Comparison of ENCODE assay signal across 13 cellular contexts in genomic region chr7:123024989-123025758, GRCh38.
A peak's percentile ranks its signal among the peaks of the same experiment; 100 is the strongest.
DNase-seq lines count a peak whose midpoint lies in the region; ATAC-seq and TF ChIP-seq lines count a peak whose summit lies in the region.
"Had no signal": no experiment of that assay in that cellular context is flagged by ENCODE, and none has a peak within 500 bp of the region (broad histone marks: within the 10 kb centered on the region; RNA-seq: fewer than 3 reads in every experiment).

No MANE protein-coding gene starts in this region.

- H3K4me1 ChIP-seq in adipocyte (ENCODE audit: control insufficient read depth, insufficient read depth, low read length) = peaks cover 8% of the 10 kb centered on the region

- TF ChIP-seq CTCF in fibroblast of pulmonary artery (IDR thresholded peaks at IDR 0.05; ENCODE audit: low read length, missing control alignments) = no peak
- no peak for TF ChIP-seq CTCF in retinal pigment epithelial cell (conservative IDR thresholded peaks at IDR 0.05; ENCODE audit: low read depth, low read length)

- no peak for ATAC-seq in HG02840 (IDR thresholded peaks at IDR 0.05; ENCODE audit: low FRiP score, unreplicated experiment)
- ATAC-seq: natural killer cell treated with Interleukin-12 subunit alpha and Interleukin-12 subunit beta and Interleukin-15 and Interleukin-18, amount 100 ng/mL, for 72 hours had no signal

- no peak overlapping the region for H3K4me3 ChIP-seq in adipocyte (ENCODE audit: low read length)
- no peak overlapping the region for H3K4me3 ChIP-seq in fibroblast of pulmonary artery (replicated peaks; ENCODE audit: low read depth, low read length)
- no peak overlapping the region for H3K4me3 ChIP-seq in retinal pigment epithelial cell (ENCODE audit: low read length)
- H3K4me3 ChIP-seq: lung had no signal

- no peak overlapping the region for H3K9ac ChIP-seq in adipocyte (ENCODE audit: low read length)
- H3K9ac ChIP-seq: KMS-11 had no signal

- H3K27me3 ChIP-seq in adipocyte (replicated peaks; ENCODE audit: control insufficient read depth, insufficient read depth, low read length) = no peaks in the 10 kb centered on the region

- peaks cover 10% of the 10 kb centered on the region for H3K9me3 ChIP-seq in adipocyte (ENCODE audit: control insufficient read depth, low read length)

- no peaks in the 10 kb centered on the region for H3K36me3 ChIP-seq in adipocyte (ENCODE audit: control insufficient read depth, insufficient read depth, low read length, severe bottlenecking)

- peak; percentile 19 for DNase-seq in HPDE6-E6E7 (ENCODE audit: extremely low spot score)
- peak; percentile 29 for DNase-seq in adipocyte (ENCODE audit: low read depth)
- peak; percentile 78 for DNase-seq in fibroblast of pulmonary artery (ENCODE audit: low read depth)
- DNase-seq in retinal pigment epithelial cell (ENCODE audit: low read depth) = peak; percentile 46
- no peak for DNase-seq in NCI-H82 (lab: John Stamatoyannopoulos, UW)
- no peak for DNase-seq in NCI-H82 treated with DMSO at 0.1 percent for 48 hours (lab: John Stamatoyannopoulos, UW; ENCODE audit: unreplicated experiment)
- DNase-seq: activated CD4-positive, alpha-beta memory T cell treated with anti-CD3 and anti-CD28 coated beads for 36 hours; amygdala; retina had no signal

Comparison
In these comparisons a context has a peak if more than half of its experiments do, and no peak if none do; other contexts are left out.
1. DNase-seq: peak in HPDE6-E6E7 (single experiment), adipocyte (single experiment), fibroblast of pulmonary artery (single experiment) and retinal pigment epithelial cell (single experiment); none in NCI-H82 (single experiment) and NCI-H82 treated with DMSO at 0.1 percent for 48 hours (single experiment).